12 cellular contexts compared by ENCODE assay signal in genomic region chr16:75218256-75219076, GRCh38. TPM values are rescaled to one million over a fixed set of nuclear protein-coding genes. Genes with fewer than 3 reads are reported as not detected.
A peak's percentile ranks its signal among the peaks of the same experiment; 100 is the strongest.
DNase-seq lines count a peak whose midpoint lies in the region; ATAC-seq and TF ChIP-seq lines count a peak whose summit lies in the region.
"Had no signal": no experiment of that assay in that cellular context is flagged by ENCODE, and none has a peak within 500 bp of the region (broad histone marks: within the 10 kb centered on the region; RNA-seq: fewer than 3 reads in every experiment).

Gene CTRB1, plus strand, starts transcription at chr16:75218988. Its CDS starts 20 bp downstream, at chr16:75219008.

- intact Hi-C loops in left ventricle myocardium superior (cut with micrococcal nuclease) = no loop called here
- intact Hi-C loops in cardiac septum (cut with DNase I) = no loop called here

- CTCF ChIA-PET in RWPE1 (lab: Yijun Ruan, JAX) = interaction anchor here (2.7 kb wide), 1 partner anchor 19 kb away, joined by 11 read pairs; no protein-coding TSS in a partner anchor

- DNase-seq in left ventricle myocardium superior = no peak
- no peak for DNase-seq in cardiac septum (ENCODE audit: low spot score)
- DNase-seq in amygdala (lab: John Stamatoyannopoulos, UW) = peak in 35 of 56 donors; percentile 6 to 80 (median 46)
- DNase-seq in substantia nigra (lab: John Stamatoyannopoulos, UW) = peak in 34 of 49 donors; percentile 7 to 87 (median 40)
- DNase-seq in Peyer's patch = no peak
- no peak for DNase-seq in RWPE1 (ENCODE audit: low spot score)
- DNase-seq in RPMI8226 = no peak
- DNase-seq: DMS153 had no signal

- no peak for TF ChIP-seq POLR2A in Peyer's patch (IDR thresholded peaks at IDR 0.05)

- POLR2A ChIA-PET in RWPE1 (lab: Yijun Ruan, JAX; ENCODE audit: low non-redundant PET) = no interaction called here

- TF ChIP-seq CTCF in Peyer's patch (IDR thresholded peaks at IDR 0.05) (no peak), RWPE1 (conservative IDR thresholded peaks at IDR 0.05; ENCODE audit: low read depth) (no peak)

- ATAC-seq in left ventricle myocardium superior = peak; percentile 17
- peak; percentile 79 for ATAC-seq in HG02981 (IDR thresholded peaks at IDR 0.05; ENCODE audit: unreplicated experiment)

- H3K27ac ChIP-seq in substantia nigra (ENCODE audit: low read depth, low read length, poor library complexity, severe bottlenecking) (peak within 1 kb of the TSS; percentile 58), Peyer's patch (peak within 1 kb of the TSS in 1 of 4 donors; percentile 0), RWPE1 (no peak within 1 kb of the TSS)

- H3K36me3 ChIP-seq in Peyer's patch = no peaks in the 10 kb centered on the region

- H3K4me3 ChIP-seq in Peyer's patch = no peak within 1 kb of the TSS
- H3K4me3 ChIP-seq: skin epidermis had no signal

- H3K4me1 ChIP-seq in Peyer's patch = no peaks in the 10 kb centered on the region

- H3K27me3 ChIP-seq in Peyer's patch = no peaks in the 10 kb centered on the region

- H3K9me3 ChIP-seq in Peyer's patch = no peaks in the 10 kb centered on the region

RNA-seq across cellular contexts. Expression of gene CTRB1, which starts in this region (rescaled TPM):
- total RNA-seq in left ventricle myocardium superior = not detected
- not detected for total RNA-seq in cardiac septum
- not detected for total RNA-seq in Peyer's patch
- total RNA-seq: activated CD8-positive, alpha-beta memory T cell treated with anti-CD3 and anti-CD28 coated beads for 36 hours; fibroblast of villous mesenchyme had no signal

Comparison
In these comparisons a context has a peak if more than half of its experiments do, and no peak if none do; other contexts are left out.
1. Peak in ATAC-seq in left ventricle myocardium superior; RNA of the gene not detected or under 1 TPM.
2. DNase-seq: peak in amygdala (35 of 56) and substantia nigra (34 of 49); none in left ventricle myocardium superior (single experiment), cardiac septum (single experiment), Peyer's patch (0 of 3), RWPE1 (single experiment) and RPMI8226 (single experiment).